Comparison of ENCODE assay signal across 2 cellular contexts in genomic region chr5:43060020-43060419, GRCh38.
TF ChIP-seq lines count a peak whose summit lies in the region.

No MANE protein-coding gene starts in this region.

TF ChIP-seq in HEK293, 187 proteins besides CTCF, POLR2A, EP300 and RAD21:
- peak; percentile 97 for TF ChIP-seq ZNF146 (tag by site-specific recombination; IDR thresholded peaks at IDR 0.05)
- TF ChIP-seq, protein P1, sequence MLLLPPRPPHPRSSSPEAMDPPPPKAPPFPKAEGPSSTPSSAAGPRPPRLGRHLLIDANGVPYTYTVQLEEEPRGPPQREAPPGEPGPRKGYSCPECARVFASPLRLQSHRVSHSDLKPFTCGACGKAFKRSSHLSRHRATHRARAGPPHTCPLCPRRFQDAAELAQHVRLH (tag by site-specific recombination; IDR thresholded peaks at IDR 0.05): 0 out of 2 replicates have a peak, but pooled peaks have one; percentile 15
- TF ChIP-seq, protein P2, sequence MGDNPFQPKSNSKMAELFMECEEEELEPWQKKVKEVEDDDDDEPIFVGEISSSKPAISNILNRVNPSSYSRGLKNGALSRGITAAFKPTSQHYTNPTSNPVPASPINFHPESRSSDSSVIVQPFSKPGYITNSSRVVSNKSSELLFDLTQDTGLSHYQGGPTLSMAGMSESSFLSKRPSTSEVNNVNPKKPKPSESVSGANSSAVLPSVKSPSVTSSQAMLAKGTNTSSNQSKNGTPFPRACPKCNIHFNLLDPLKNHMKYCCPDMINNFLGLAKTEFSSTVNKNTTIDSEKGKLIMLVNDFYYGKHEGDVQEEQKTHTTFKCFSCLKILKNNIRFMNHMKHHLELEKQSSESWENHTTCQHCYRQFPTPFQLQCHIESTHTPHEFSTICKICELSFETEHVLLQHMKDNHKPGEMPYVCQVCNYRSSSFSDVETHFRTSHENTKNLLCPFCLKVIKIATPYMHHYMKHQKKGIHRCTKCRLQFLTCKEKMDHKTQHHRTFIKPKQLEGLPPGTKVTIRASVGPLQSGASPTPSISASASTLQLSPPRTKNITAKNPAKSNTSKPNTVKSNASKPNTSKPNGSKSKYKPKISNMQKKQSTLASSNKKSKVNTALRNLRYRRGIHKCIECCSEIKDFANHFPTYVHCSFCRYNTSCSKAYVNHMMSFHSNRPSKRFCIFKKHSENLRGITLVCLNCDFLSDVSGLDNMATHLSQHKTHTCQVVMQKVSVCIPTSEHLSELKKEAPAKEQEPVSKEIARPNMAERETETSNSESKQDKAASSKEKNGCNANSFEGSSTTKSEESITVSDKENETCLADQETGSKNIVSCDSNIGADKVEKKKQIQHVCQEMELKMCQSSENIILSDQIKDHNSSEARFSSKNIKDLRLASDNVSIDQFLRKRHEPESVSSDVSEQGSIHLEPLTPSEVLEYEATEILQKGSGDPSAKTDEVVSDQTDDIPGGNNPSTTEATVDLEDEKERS (tag by site-specific recombination; IDR thresholded peaks at IDR 0.05): peak; percentile 18; the same call in 1 of the 2 replicates

TF ChIP-seq in K562, 482 proteins besides CTCF, POLR2A, EP300 and RAD21:
- TF ChIP-seq ZNF146 (CRISPR knock-in tag; IDR thresholded peaks at IDR 0.05; ENCODE audit: unreplicated experiment): peak; percentile 57
- 0 out of 2 replicates have a peak, but pooled peaks have one; percentile 20 for TF ChIP-seq BCOR (IDR thresholded peaks at IDR 0.05)
TF ChIP-seq in K562: peak in this region for 2; not testable (repeated sequence) for 480.
